ENCODE assay signal across 22 cellular contexts in genomic region chr15:47736123-47736786, GRCh38. TPM values are rescaled to one million over a fixed set of nuclear protein-coding genes. Genes with fewer than 3 reads are reported as not detected.
A peak's percentile ranks its signal among the peaks of the same experiment; 100 is the strongest.
DNase-seq lines count a peak whose midpoint lies in the region; ATAC-seq and TF ChIP-seq lines count a peak whose summit lies in the region.
"Had no signal": no experiment of that assay in that cellular context is flagged by ENCODE, and none has a peak within 500 bp of the region (broad histone marks: within the 10 kb centered on the region; RNA-seq: fewer than 3 reads in every experiment).

No MANE protein-coding gene starts in this region.

- H4K5ac ChIP-seq in mesendoderm (ENCODE audit: low read length): no peak overlapping the region

- H3K56ac ChIP-seq in mesendoderm (ENCODE audit: low read length): peak overlapping the region; percentile 1

- no peak overlapping the region for H2BK5ac ChIP-seq in mesendoderm (ENCODE audit: low read length)

- no peak overlapping the region for H3K9ac ChIP-seq in mesendoderm (ENCODE audit: low read length)

- DNase-seq in left ventricle myocardium inferior (no peak), left cardiac atrium (no peak), amniotic epithelial cell (ENCODE audit: low read depth) (peak; percentile 74), mesendoderm (peak; percentile 95), vagina (ENCODE audit: extremely low spot score in 2 of 2) (no peak), NCI-H526 (lab: John Stamatoyannopoulos, UW) (no peak)
- no peak for DNase-seq in stimulated activated CD4-positive, alpha-beta T cell treated with anti-CD3 and anti-CD28 coated beads, Interleukin-15, amount 100 ng/mL, for 24 hours
- DNase-seq: activated CD4-positive, CD25-positive, alpha-beta regulatory T cell treated with anti-CD3 and anti-CD28 coated beads, Interleukin-2, amount 50 U/mL, for 72 hours; activated T-cell treated with anti-CD3 and anti-CD28 coated beads, Interleukin-2, amount 50 U/mL, for 4 hours; CD4-positive, alpha-beta T cell; cortex of kidney; DMS79; foreskin keratinocyte; KBM-7; NCI-H2029 treated with DMSO at 0.1 percent for 48 hours; nucleus accumbens; right lobe of liver; stimulated activated naive CD4-positive, alpha-beta T cell; tibial artery had no signal

- H3K27ac ChIP-seq in left ventricle myocardium inferior (replicated peaks): peak overlapping the region; percentile 90
- peak overlapping the region; percentile 54 for H3K27ac ChIP-seq in mesendoderm (ENCODE audit: low read depth, low read length)
- H3K27ac ChIP-seq in vagina: peak overlapping the region; percentile 49
- H3K27ac ChIP-seq: foreskin keratinocyte, right lobe of liver, tibial artery had no signal

- H3K4me3 ChIP-seq in left ventricle myocardium inferior (peak overlapping the region; percentile 36), mesendoderm (ENCODE audit: low read length) (no peak overlapping the region), vagina (no peak overlapping the region)
- H3K4me3 ChIP-seq: right lobe of liver, tibial artery had no signal

- no peak for TF ChIP-seq POLR2A in vagina (IDR thresholded peaks at IDR 0.05)

- intact Hi-C loops in left ventricle myocardium inferior (cut with micrococcal nuclease) (loop anchor here (10.0 kb wide), 1 partner anchor 59 kb away; no protein-coding TSS in a partner anchor), left cardiac atrium (cut with DNase I) (no loop called here), vagina (cut with DNase I) (no loop called here)

- H4K8ac ChIP-seq in mesendoderm (ENCODE audit: low read depth, low read length): no peak overlapping the region

- no peaks in the 10 kb centered on the region for H3K9me3 ChIP-seq in left ventricle myocardium inferior (replicated peaks)
- H3K9me3 ChIP-seq in vagina: no peaks in the 10 kb centered on the region
- H3K9me3 ChIP-seq: right lobe of liver, tibial artery had no signal

- no peaks in the 10 kb centered on the region for H3K79me2 ChIP-seq in mesendoderm (ENCODE audit: control insufficient read depth, insufficient read depth, low read length)

- H3K79me1 ChIP-seq in mesendoderm (ENCODE audit: low read length): peaks cover 1% of the 10 kb centered on the region

- no peak overlapping the region for H3K18ac ChIP-seq in mesendoderm (ENCODE audit: low read length)

- WGBS in mesendoderm (ENCODE audit: extremely low coverage, insufficient coverage, low lambda C conversion rate): no CpG with 5 or more reads among the region's 3 CpGs

- ATAC-seq in left cardiac atrium (no peak), HG03520 (IDR thresholded peaks at IDR 0.05; ENCODE audit: unreplicated experiment) (no peak)
- ATAC-seq: activated T-cell treated with anti-CD3 and anti-CD28 coated beads, Interleukin-2, amount 50 U/mL, for 4 hours; foreskin keratinocyte; left lobe of liver; Panc1; right lobe of liver had no signal

- H3K36me3 ChIP-seq in left ventricle myocardium inferior (no peaks in the 10 kb centered on the region), mesendoderm (ENCODE audit: control insufficient read depth, insufficient read depth, low read length) (no peaks in the 10 kb centered on the region), vagina (no peaks in the 10 kb centered on the region)
- H3K36me3 ChIP-seq: right lobe of liver, tibial artery had no signal

- no peak overlapping the region for H3K4me2 ChIP-seq in mesendoderm (ENCODE audit: low read length)

- no peak overlapping the region for H2BK15ac ChIP-seq in mesendoderm (replicated peaks; ENCODE audit: low read depth)

- H3K4ac ChIP-seq in mesendoderm (ENCODE audit: low read depth, low read length): no peak overlapping the region

- H3K27me3 ChIP-seq in left ventricle myocardium inferior (ENCODE audit: low read depth): no peaks in the 10 kb centered on the region
- H3K27me3 ChIP-seq in mesendoderm (ENCODE audit: insufficient read depth, low read length, poor library complexity): no peaks in the 10 kb centered on the region
- no peaks in the 10 kb centered on the region for H3K27me3 ChIP-seq in vagina
- H3K27me3 ChIP-seq: foreskin keratinocyte, right lobe of liver, tibial artery had no signal

- H3K4me1 ChIP-seq in left ventricle myocardium inferior (peaks cover 76% of the 10 kb centered on the region), mesendoderm (ENCODE audit: control insufficient read depth, low read depth, low read length) (peaks cover 5% of the 10 kb centered on the region), vagina (peaks cover 41% of the 10 kb centered on the region)
- H3K4me1 ChIP-seq: foreskin keratinocyte, right lobe of liver had no signal

- H3K23ac ChIP-seq in mesendoderm (ENCODE audit: low read length): no peak overlapping the region

- TF ChIP-seq CTCF in left ventricle myocardium inferior (IDR thresholded peaks at IDR 0.05; ENCODE audit: borderline replicate concordance) (no peak), vagina (IDR thresholded peaks at IDR 0.05) (no peak)

- no peak overlapping the region for H2AK5ac ChIP-seq in mesendoderm (ENCODE audit: low read length)

- no peak overlapping the region for H2BK120ac ChIP-seq in mesendoderm (ENCODE audit: low read depth, low read length)

RNA-seq across cellular contexts. Expression of gene SEMA6D, which starts 18.9 kb away (rescaled TPM):
- total RNA-seq in left ventricle myocardium inferior (12.4 TPM), left cardiac atrium (10 to 100 TPM in 1 of 2 donors, 1 to 10 TPM in 1; 5.1 to 12.5 TPM), vagina (34.9 TPM)
- 1.9 TPM for polyA plus RNA-seq in mesendoderm (2013, experiment 1 of 2)
- 1.6 TPM for polyA plus RNA-seq in mesendoderm (2013, experiment 2 of 2)
- total RNA-seq: activated T-cell treated with anti-CD3 and anti-CD28 coated beads, Interleukin-2, amount 50 U/mL, for 4 hours; CD4-positive, alpha-beta T cell had no signal

Comparison
In these comparisons a context has a peak if more than half of its experiments do, and no peak if none do; other contexts are left out.
1. DNase-seq: peak in amniotic epithelial cell (single experiment) and mesendoderm (single experiment); none in left ventricle myocardium inferior (single experiment), left cardiac atrium (single experiment), vagina (0 of 2), NCI-H526 (0 of 2) and stimulated activated CD4-positive, alpha-beta T cell treated with anti-CD3 and anti-CD28 coated beads, Interleukin-15, amount 100 ng/mL, for 24 hours (single experiment).
2. Peak in every context shown above with its lines, with median percentiles within 50 percentile points of each other: H3K27ac ChIP-seq.